8 cellular contexts compared by ENCODE assay signal in the genomic region with DNA sequence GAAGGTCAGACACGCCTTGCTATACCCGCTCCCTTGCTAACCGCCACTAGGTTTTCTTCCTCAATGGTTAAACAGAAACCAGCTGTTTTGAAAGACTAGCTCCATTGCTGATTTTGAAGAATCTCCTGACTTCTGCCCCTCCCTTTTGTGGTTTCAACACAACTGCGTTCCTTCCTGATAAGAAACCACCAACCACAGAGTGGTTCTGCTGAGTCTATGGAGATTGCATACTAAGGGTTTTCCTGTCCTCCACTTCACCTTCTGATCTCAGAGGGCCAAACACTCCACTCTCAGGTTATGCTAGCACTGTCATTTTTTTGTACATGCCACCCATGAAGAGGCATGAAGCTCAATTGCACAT.
DNase-seq lines count a peak whose midpoint lies in the region; ATAC-seq and TF ChIP-seq lines count a peak whose summit lies in the region.

No MANE protein-coding gene starts in this region.

- CTCF ChIA-PET in activated CD4-positive, alpha-beta T cell treated with anti-CD3 and anti-CD28 coated beads for 36 hours (lab: Charles Lee), result interaction anchor here (0.8 to 1.7 kb wide), 3 partner anchors 19 to 92 kb away, joined by 3 to 5 read pairs (median 3); no protein-coding TSS in a partner anchor

- no peaks in the 10 kb centered on the region for H3K4me1 ChIP-seq in gastrocnemius medialis

- no peak overlapping the region for H3K27ac Mint-ChIP-seq in activated CD4-positive, alpha-beta T cell treated with anti-CD3 and anti-CD28 coated beads for 36 hours

- no peaks in the 10 kb centered on the region for H3K36me3 Mint-ChIP-seq in activated CD4-positive, alpha-beta T cell treated with anti-CD3 and anti-CD28 coated beads for 36 hours (ENCODE audit: low read depth)

- H3K4me1 Mint-ChIP-seq in activated CD4-positive, alpha-beta T cell treated with anti-CD3 and anti-CD28 coated beads for 36 hours, result peaks cover 17% of the 10 kb centered on the region

- H3K27ac ChIP-seq in gastrocnemius medialis, result no peak overlapping the region

- TF ChIP-seq CTCF in astrocyte of the cerebellum (IDR thresholded peaks at IDR 0.05; ENCODE audit: low read depth, low read length, missing control alignments) (no peak), gastrocnemius medialis (IDR thresholded peaks at IDR 0.05 in 4 of 5, conservative IDR thresholded peaks at IDR 0.05 in 1 of 5) (no peak)

- TF ChIP-seq POLR2A in gastrocnemius medialis (IDR thresholded peaks at IDR 0.05), result no peak

- no peak overlapping the region for H3K4me3 Mint-ChIP-seq in activated CD4-positive, alpha-beta T cell treated with anti-CD3 and anti-CD28 coated beads for 36 hours

- peak; percentile 58 for DNase-seq in activated CD4-positive, alpha-beta T cell treated with anti-CD3 and anti-CD28 coated beads for 36 hours
- DNase-seq in activated CD4-positive, alpha-beta T cell treated with anti-CD3 and anti-CD28 coated beads, Interleukin-2, amount 50 U/mL, for 4 hours, result no peak
- DNase-seq in MV-4-11 (lab: John Stamatoyannopoulos, UW) (peak; percentile 100), astrocyte of the cerebellum (ENCODE audit: low read depth) (peak; percentile 81), renal cortical epithelial cell (ENCODE audit: low read depth) (peak; percentile 83), DMS153 treated with DMSO at 0.1 percent for 48 hours (lab: John Stamatoyannopoulos, UW; ENCODE audit: unreplicated experiment) (no peak), gastrocnemius medialis (no peak)

- in situ Hi-C loops in astrocyte of the cerebellum (cut with HindIII; ENCODE audit: low sequenced_read_pairs), result no loop called here
- in situ Hi-C loops in gastrocnemius medialis (cut with MboI; ENCODE audit: low sequenced_read_pairs in 4 of 4), result no loop called here

- no peaks in the 10 kb centered on the region for H3K36me3 ChIP-seq in gastrocnemius medialis

- intact Hi-C loops in activated CD4-positive, alpha-beta T cell treated with anti-CD3 and anti-CD28 coated beads for 36 hours (cut with DNase I, micrococcal nuclease), result loop anchor here (1.0 to 5.0 kb wide), 3 partner anchors 20 to 431 kb away; no protein-coding TSS in a partner anchor
- intact Hi-C loops in gastrocnemius medialis (cut with DNase I; ENCODE audit: low total_unique reads), result no loop called here

- no peaks in the 10 kb centered on the region for H3K27me3 ChIP-seq in gastrocnemius medialis

- no peaks in the 10 kb centered on the region for H3K9me3 ChIP-seq in gastrocnemius medialis

- peak; percentile 93 for ATAC-seq in activated CD4-positive, alpha-beta T cell treated with anti-CD3 and anti-CD28 coated beads for 36 hours
- peak; percentile 82 for ATAC-seq in HG02588 (IDR thresholded peaks at IDR 0.05; ENCODE audit: unreplicated experiment)
- ATAC-seq in gastrocnemius medialis, result no peak

- H3K27me3 Mint-ChIP-seq in activated CD4-positive, alpha-beta T cell treated with anti-CD3 and anti-CD28 coated beads for 36 hours, result peaks cover 67% of the 10 kb centered on the region

- POLR2A ChIA-PET in activated CD4-positive, alpha-beta T cell treated with anti-CD3 and anti-CD28 coated beads for 36 hours (lab: Charles Lee), result no interaction called here

- H3K9me3 Mint-ChIP-seq in activated CD4-positive, alpha-beta T cell treated with anti-CD3 and anti-CD28 coated beads for 36 hours (ENCODE audit: low read depth), result no peaks in the 10 kb centered on the region

- H3K4me3 ChIP-seq in astrocyte of the cerebellum (ENCODE audit: low read depth, low read length), result no peak overlapping the region
- H3K4me3 ChIP-seq in gastrocnemius medialis, result no peak overlapping the region

Comparison
In these comparisons a context has a peak if more than half of its experiments do, and no peak if none do; other contexts are left out.
1. DNase-seq: peak in activated CD4-positive, alpha-beta T cell treated with anti-CD3 and anti-CD28 coated beads for 36 hours (single experiment), MV-4-11 (single experiment), astrocyte of the cerebellum (single experiment) and renal cortical epithelial cell (single experiment); none in activated CD4-positive, alpha-beta T cell treated with anti-CD3 and anti-CD28 coated beads, Interleukin-2, amount 50 U/mL, for 4 hours (0 of 2), DMS153 treated with DMSO at 0.1 percent for 48 hours (single experiment) and gastrocnemius medialis (0 of 2).
2. ATAC-seq: peak in activated CD4-positive, alpha-beta T cell treated with anti-CD3 and anti-CD28 coated beads for 36 hours (single experiment) and HG02588 (single experiment); none in gastrocnemius medialis (0 of 2).